Comparison of ENCODE assay signal across 8 cellular contexts in genomic region chrX:101550825-101551767, GRCh38. TPM values are rescaled to one million over a fixed set of nuclear protein-coding genes. Genes with fewer than 3 reads are reported as not detected.
A peak's percentile ranks its signal among the peaks of the same experiment; 100 is the strongest.
DNase-seq lines count a peak whose midpoint lies in the region; ATAC-seq and TF ChIP-seq lines count a peak whose summit lies in the region.

No MANE protein-coding gene starts in this region.

- no peak overlapping the region for H3K27ac Mint-ChIP-seq in activated CD4-positive, alpha-beta T cell treated with anti-CD3 and anti-CD28 coated beads, Interleukin-2, amount 10 ng/mL, durations not matched to agents 7 days and 5 days

- TF ChIP-seq CTCF in transverse colon (IDR thresholded peaks at IDR 0.05), result no peak

- H3K9me3 ChIP-seq in mononuclear cell (ENCODE audit: low read depth, low read length), result no peaks in the 10 kb centered on the region
- no peaks in the 10 kb centered on the region for H3K9me3 ChIP-seq in transverse colon

- H3K27me3 ChIP-seq in mononuclear cell (ENCODE audit: insufficient read depth, low read length) (no peaks in the 10 kb centered on the region), transverse colon (no peaks in the 10 kb centered on the region)

- H3K4me3 ChIP-seq in mononuclear cell (ENCODE audit: low read length) (peak overlapping the region; percentile 30), transverse colon (peak overlapping the region; percentile 24 to 51 (median 36))

- WGBS in transverse colon (ENCODE audit: low coverage in 1 of 2), 2 donors, result 50% methylated on average over 34 of the region's 34 CpGs; no CpG with 5 or more reads in 1 of the 2 donors

- POLR2A ChIA-PET in activated CD4-positive, alpha-beta T cell treated with anti-CD3 and anti-CD28 coated beads, Interleukin-2, amount 10 ng/mL, durations not matched to agents 7 days and 5 days (lab: Charles Lee), result no interaction called here

- peaks cover 8% of the 10 kb centered on the region for H3K4me1 Mint-ChIP-seq in activated CD4-positive, alpha-beta T cell treated with anti-CD3 and anti-CD28 coated beads, Interleukin-2, amount 10 ng/mL, durations not matched to agents 7 days and 5 days

- no peak for DNase-seq in activated CD4-positive, alpha-beta T cell treated with anti-CD3 and anti-CD28 coated beads, Interleukin-2, amount 10 ng/mL, durations not matched to agents 7 days and 5 days
- DNase-seq in activated CD4-positive, alpha-beta T cell treated with anti-CD3 and anti-CD28 coated beads, Interleukin-2, amount 50 U/mL, for 1 hour, result no peak
- DNase-seq in transverse colon (no peak), SIG-M5 (lab: John Stamatoyannopoulos, UW) (no peak)

- H3K4me1 ChIP-seq in mononuclear cell (ENCODE audit: insufficient read depth, low read length) (peaks cover 8% of the 10 kb centered on the region), transverse colon (no peaks in the 10 kb centered on the region)

- H3K27ac ChIP-seq in transverse colon, result peak overlapping the region; percentile 74 to 89 (median 82)

- peak; percentile 82 for ATAC-seq in SK-N-SH treated with all-trans-retinoic acid at 6 μM for 48 hours
- peak; percentile 23 for ATAC-seq in esophagus mucosa
- ATAC-seq in HG02870 (IDR thresholded peaks at IDR 0.05; ENCODE audit: unreplicated experiment), result no peak

- no peaks in the 10 kb centered on the region for H3K9me3 Mint-ChIP-seq in activated CD4-positive, alpha-beta T cell treated with anti-CD3 and anti-CD28 coated beads, Interleukin-2, amount 10 ng/mL, durations not matched to agents 7 days and 5 days

- CTCF ChIA-PET in activated CD4-positive, alpha-beta T cell treated with anti-CD3 and anti-CD28 coated beads, Interleukin-2, amount 10 ng/mL, durations not matched to agents 7 days and 5 days (lab: Charles Lee), result no interaction called here

- intact Hi-C loops in transverse colon (cut with DNase I; ENCODE audit: low total_unique reads), result no loop called here

- no peak for TF ChIP-seq POLR2A in transverse colon (IDR thresholded peaks at IDR 0.05)

- peak overlapping the region; percentile 44 for H3K4me3 Mint-ChIP-seq in activated CD4-positive, alpha-beta T cell treated with anti-CD3 and anti-CD28 coated beads, Interleukin-2, amount 10 ng/mL, durations not matched to agents 7 days and 5 days

- in situ Hi-C loops in transverse colon (cut with MboI; ENCODE audit: low pct_ligation_motif_present in 1 of 4, low pct_unique_long_range_greater_than_20kb in 1 of 4, low sequenced_read_pairs in 3 of 4), result no loop called here

- H3K27me3 Mint-ChIP-seq in activated CD4-positive, alpha-beta T cell treated with anti-CD3 and anti-CD28 coated beads, Interleukin-2, amount 10 ng/mL, durations not matched to agents 7 days and 5 days, result peaks cover 7% of the 10 kb centered on the region

- H3K36me3 Mint-ChIP-seq in activated CD4-positive, alpha-beta T cell treated with anti-CD3 and anti-CD28 coated beads, Interleukin-2, amount 10 ng/mL, durations not matched to agents 7 days and 5 days (ENCODE audit: low read depth), result no peaks in the 10 kb centered on the region

- no peaks in the 10 kb centered on the region for H3K36me3 ChIP-seq in transverse colon

- no peak for TF ChIP-seq EP300 in transverse colon (IDR thresholded peaks at IDR 0.05; ENCODE audit: low read depth)

TF ChIP-seq in SK-N-SH treated with all-trans-retinoic acid at 6 μM for 48 hours, 23 proteins besides CTCF, POLR2A, EP300 and RAD21:
- TF ChIP-seq GLIS3 (CRISPR knock-in tag; IDR thresholded peaks at IDR 0.05), result no peak
- no peak for TF ChIP-seq ARNTL (CRISPR knock-in tag; IDR thresholded peaks at IDR 0.05; ENCODE audit: borderline replicate concordance, low read depth)
- TF ChIP-seq RARB (CRISPR knock-in tag; IDR thresholded peaks at IDR 0.05), result no peak
- TF ChIP-seq TCF4 (CRISPR knock-in tag; IDR thresholded peaks at IDR 0.05; ENCODE audit: borderline replicate concordance), result no peak
- no peak for TF ChIP-seq TOX (CRISPR knock-in tag; IDR thresholded peaks at IDR 0.05; ENCODE audit: borderline replicate concordance)
- no peak for TF ChIP-seq ZFP3 (CRISPR knock-in tag; IDR thresholded peaks at IDR 0.05)
- TF ChIP-seq CSRNP3 (CRISPR knock-in tag; IDR thresholded peaks at IDR 0.05), result no peak
TF ChIP-seq in SK-N-SH treated with all-trans-retinoic acid at 6 μM for 48 hours: peak in this region for 0.

RNA-seq across cellular contexts. Expression of gene ARMCX1, which starts 0.7 kb away (rescaled TPM):
- under 1 TPM; 0.08 to 0.12 TPM for total RNA-seq in activated CD4-positive, alpha-beta T cell treated with anti-CD3 and anti-CD28 coated beads, Interleukin-2, amount 10 ng/mL, durations not matched to agents 7 days and 5 days
- 3.0 TPM for total RNA-seq in esophagus mucosa
- 1.9 TPM for total RNA-seq in mononuclear cell
- total RNA-seq in transverse colon, result 10 to 100 TPM in 2 of 4 donors, 1 to 10 TPM in 2; 5.2 to 16.1 (median 12.1) TPM
